Comparison of ENCODE assay signal across 1 cellular context in genomic region chr14:105196228-105196960, GRCh38.
TF ChIP-seq lines count a peak whose summit lies in the region.

No MANE protein-coding gene starts in this region.

TF ChIP-seq in WTC11, 78 proteins besides CTCF, POLR2A, EP300 and RAD21 (continued from another document):
- TF ChIP-seq FOXP4 (CRISPR knock-in tag; IDR thresholded peaks at IDR 0.05) = peak; percentile 61; the same call in 1 of the 2 replicates
- TF ChIP-seq TEAD1 (CRISPR knock-in tag; IDR thresholded peaks at IDR 0.05) = 0 out of 2 replicates have a peak, but pooled peaks have one; percentile 35
